Comparison of ENCODE assay signal across 34 cellular contexts in genomic region chr15:56776839-56777238, GRCh38.
"Had no signal": no experiment of that assay in that cellular context is flagged by ENCODE, and none has a peak within 500 bp of the region (broad histone marks: within the 10 kb centered on the region; RNA-seq: fewer than 3 reads in every experiment).

No MANE protein-coding gene starts in this region.

- DNase-seq: Karpas-422, Kasumi-1, MG63, MM.1S, MV-4-11, NCI-H1048, NCI-H1092, NCI-H1092 treated with DMSO at 0.1 percent for 48 hours, NCI-H1105, NCI-H1105 treated with DMSO at 0.1 percent for 48 hours, NCI-H1417, NCI-H1417 treated with DMSO at 0.1 percent for 48 hours, NCI-H1436, NCI-H1436 treated with DMSO at 0.1 percent for 48 hours, NCI-H146, NCI-H1694, NCI-H1694 treated with DMSO at 0.1 percent for 48 hours, NCI-H187, NCI-H187 treated with DMSO at 0.1 percent for 48 hours, NCI-H1930, NCI-H2029, NCI-H2029 treated with DMSO at 0.1 percent for 48 hours, NCI-H2081, NCI-H2081 treated with DMSO at 0.1 percent for 48 hours, NCI-H2107, NCI-H2171, NCI-H2171 treated with DMSO at 0.1 percent for 48 hours, NCI-H2227 treated with DMSO at 0.1 percent for 48 hours, NCI-H226, NCI-H345, NCI-H446, NCI-H446 treated with DMSO at 0.1 percent for 48 hours, NCI-H510A, NCI-H510A treated with DMSO at 0.1 percent for 48 hours had no signal

- H3K4me3 ChIP-seq: MG63 had no signal

- H3K9me3 ChIP-seq: MG63 had no signal

- H3K36me3 ChIP-seq: MG63 had no signal
